In the genomic region with DNA sequence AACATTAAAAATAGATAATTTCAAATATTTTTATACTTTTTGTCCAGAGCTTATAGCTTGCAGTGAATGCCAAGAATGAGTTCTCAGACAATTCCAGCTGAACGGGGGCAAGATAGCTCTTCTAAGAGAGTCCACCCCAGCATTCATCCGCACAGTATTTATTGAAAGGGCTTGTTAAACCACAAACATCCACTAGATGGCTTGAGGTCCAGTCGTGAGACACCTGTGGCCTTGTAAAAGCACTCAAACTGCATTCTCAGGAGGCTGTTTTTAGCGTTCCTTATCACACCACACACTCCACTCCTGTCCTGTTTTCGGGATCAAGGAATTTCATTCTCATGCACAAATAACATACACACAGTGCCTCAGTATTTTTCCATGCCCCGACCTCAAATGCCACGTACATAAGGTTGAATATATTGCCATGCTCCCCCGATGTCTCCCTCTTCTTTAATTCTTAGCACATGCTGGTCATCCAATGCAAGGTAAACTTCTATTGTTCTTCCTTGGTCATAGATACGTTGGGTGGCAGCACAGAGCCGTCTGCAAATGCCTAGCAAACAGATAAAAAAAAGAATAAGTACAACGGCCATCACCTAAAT, we compare ENCODE assay signal across 8 cellular contexts. TPM values are rescaled to one million over a fixed set of nuclear protein-coding genes. Genes with fewer than 3 reads are reported as not detected.
DNase-seq lines count a peak whose midpoint lies in the region; ATAC-seq and TF ChIP-seq lines count a peak whose summit lies in the region.

No MANE protein-coding gene starts in this region.

- CTCF ChIA-PET in PC-3 (lab: Charles Lee): interaction anchor here (0.6 kb wide), 1 partner anchor 101 kb away, joined by 3 read pairs; no protein-coding TSS in a partner anchor

- BruUV-seq in PC-3 (replicated peaks; lab: Mats Ljungman, UMichigan): no TSS peak

- H3K27me3 ChIP-seq in PC-3 (ENCODE audit: low read length): no peaks in the 10 kb centered on the region

- no peaks in the 10 kb centered on the region for H3K79me2 ChIP-seq in PC-3 (ENCODE audit: low read length)

- intact Hi-C loops in PC-3 (cut with micrococcal nuclease) (loop anchor here (2.0 to 10.0 kb wide), 2 partner anchors 217 to 331 kb away; no protein-coding TSS in a partner anchor), natural killer cell (cut with micrococcal nuclease) (no loop called here)

- no peaks in the 10 kb centered on the region for H4K20me1 ChIP-seq in PC-3 (ENCODE audit: low read length)

- H3K4me1 ChIP-seq in PC-3 (ENCODE audit: insufficient read depth, low read length): no peaks in the 10 kb centered on the region

- no peaks in the 10 kb centered on the region for H3K27me3 Mint-ChIP-seq in natural killer cell (ENCODE audit: low read depth in 2 of 2)

- TF ChIP-seq CTCF in PC-3 (conservative IDR thresholded peaks at IDR 0.05; ENCODE audit: low read depth, low read length) (peak; percentile 59), natural killer cell (IDR thresholded peaks at IDR 0.05) (no peak)

- H3K9me2 ChIP-seq in PC-3 (replicated peaks; ENCODE audit: low read length): no peaks in the 10 kb centered on the region

- no peaks in the 10 kb centered on the region for H3K4me1 Mint-ChIP-seq in natural killer cell

- no peak overlapping the region for H3K27ac ChIP-seq in PC-3 (ENCODE audit: low read length)

- no peak overlapping the region for H3K4me3 ChIP-seq in PC-3 (ENCODE audit: low read length)

- POLR2A ChIA-PET in PC-3 (lab: Charles Lee; ENCODE audit: unreplicated experiment): no interaction called here

- H3K9me3 Mint-ChIP-seq in natural killer cell: no peaks in the 10 kb centered on the region

- H3K9ac ChIP-seq in PC-3 (ENCODE audit: low read length): no peak overlapping the region

- H3K4me2 ChIP-seq in PC-3 (ENCODE audit: low read length): no peak overlapping the region

- no peak overlapping the region for H2AFZ ChIP-seq in PC-3 (ENCODE audit: low read length)

- H3K9me3 ChIP-seq in PC-3 (ENCODE audit: low read length): no peaks in the 10 kb centered on the region

- DNase-seq in Daoy (ENCODE audit: low read depth): peak; percentile 14
- peak; percentile 73 for DNase-seq in PC-3
- peak; percentile 58 for DNase-seq in fibroblast of peridontal ligament (ENCODE audit: extremely low read depth)
- DNase-seq in retina: peak; percentile 22
- no peak for DNase-seq in activated CD8-positive, alpha-beta memory T cell treated with anti-CD3 and anti-CD28 coated beads for 24 hours
- no peak for DNase-seq in natural killer cell

- peak; percentile 44 for ATAC-seq in HG02870 (IDR thresholded peaks at IDR 0.05; ENCODE audit: unreplicated experiment)
- peak; percentile 68; the same call in 1 of the 2 replicates for ATAC-seq in PC-3
- no peak for ATAC-seq in natural killer cell
- ATAC-seq in HG02623 (IDR thresholded peaks at IDR 0.05; ENCODE audit: unreplicated experiment): no peak

- no peak overlapping the region for H3K27ac Mint-ChIP-seq in natural killer cell

- H3F3A ChIP-seq in PC-3 (ENCODE audit: low read length, unreplicated experiment): peaks cover 4% of the 10 kb centered on the region

- H3K4me3 Mint-ChIP-seq in natural killer cell: no peak overlapping the region

- peaks cover 31% of the 10 kb centered on the region for H3K36me3 ChIP-seq in PC-3 (ENCODE audit: low read depth, low read length)

- H3K36me3 Mint-ChIP-seq in natural killer cell: peaks cover 11% of the 10 kb centered on the region

RNA-seq across cellular contexts. Expression of gene DNAJC10, which starts 47.4 kb away (rescaled TPM):
- 57.9 and 82.8 TPM in 2 replicates for total RNA-seq in Daoy (2014; rRNA removed; shearing (Covaris generic))
- 49.0 and 62.9 TPM in 2 replicates for total RNA-seq in PC-3 (2014; rRNA removed)
- total RNA-seq in natural killer cell: 10 to 100 TPM; 56.4 to 63.0 (median 60.6) TPM

Comparison
In these comparisons a context has a peak if more than half of its experiments do, and no peak if none do; other contexts are left out.
1. DNase-seq: peak in Daoy (single experiment), PC-3 (single experiment), fibroblast of peridontal ligament (single experiment) and retina (single experiment); none in activated CD8-positive, alpha-beta memory T cell treated with anti-CD3 and anti-CD28 coated beads for 24 hours (single experiment) and natural killer cell (single experiment).
2. ATAC-seq: peak in HG02870 (single experiment) and PC-3 (single experiment); none in natural killer cell (0 of 3) and HG02623 (single experiment).